In the genomic region with DNA sequence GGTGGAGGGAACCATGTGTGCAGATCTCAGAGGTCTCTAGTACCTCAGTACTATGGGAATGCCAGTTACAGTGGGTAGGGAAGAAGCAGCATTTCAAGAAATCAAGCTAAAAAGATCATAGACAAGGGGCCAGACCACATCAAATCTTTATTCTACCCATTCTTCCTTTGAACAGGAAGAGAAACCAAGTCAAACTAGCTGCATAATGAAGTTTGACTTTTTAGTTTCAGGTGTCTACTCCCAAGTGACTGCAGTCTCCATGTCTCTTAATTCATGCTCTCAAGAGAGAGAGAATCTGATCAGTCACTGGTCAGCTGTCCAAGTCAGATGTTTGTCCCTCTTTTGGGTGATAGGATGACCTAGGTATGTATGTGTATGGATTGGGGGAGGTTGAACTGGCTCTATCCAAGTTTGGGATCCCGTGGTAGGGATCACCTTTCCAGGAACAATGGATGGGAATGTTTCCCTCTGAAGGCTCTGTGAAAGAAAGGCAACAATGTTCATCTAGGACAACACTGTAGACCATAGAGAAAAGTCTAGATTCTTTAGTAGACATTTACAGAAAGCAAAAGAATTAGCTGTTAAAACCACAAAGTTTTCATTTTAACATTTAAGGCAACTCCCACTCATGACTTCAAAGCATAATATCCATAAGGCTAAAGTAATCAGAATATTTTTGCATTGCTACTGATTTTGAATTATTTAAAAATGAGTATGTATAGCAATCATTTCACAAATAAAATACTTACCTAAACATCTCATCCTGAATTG, we compare ENCODE assay signal across 28 cellular contexts. TPM values are rescaled to one million over a fixed set of nuclear protein-coding genes. Genes with fewer than 3 reads are reported as not detected.
DNase-seq lines count a peak whose midpoint lies in the region; ATAC-seq and TF ChIP-seq lines count a peak whose summit lies in the region.
"Had no signal": no experiment of that assay in that cellular context is flagged by ENCODE, and none has a peak within 500 bp of the region (broad histone marks: within the 10 kb centered on the region; RNA-seq: fewer than 3 reads in every experiment).

No MANE protein-coding gene starts in this region.

- no peak overlapping the region for H3K4me2 ChIP-seq in Karpas-422 (ENCODE audit: low read depth, low read length, poor library complexity, severe bottlenecking)

- H3K79me2 ChIP-seq in Karpas-422 (ENCODE audit: low read length) = no peaks in the 10 kb centered on the region

- H3K4me1 ChIP-seq in Karpas-422 (ENCODE audit: low read length) = no peaks in the 10 kb centered on the region
- H3K4me1 ChIP-seq: foreskin keratinocyte, pancreas, SJSA1, tibial nerve had no signal

- no peaks in the 10 kb centered on the region for H3K4me1 Mint-ChIP-seq in immature natural killer cell
- H3K4me1 Mint-ChIP-seq: natural killer cell had no signal

- peaks cover 0 to 5% (median 2%) of the 10 kb centered on the region in 3 donors for H3K27me3 Mint-ChIP-seq in immature natural killer cell (ENCODE audit: low read depth in 3 of 3)
- H3K27me3 Mint-ChIP-seq: activated CD4-positive, alpha-beta memory T cell treated with anti-CD3 and anti-CD28 coated beads for 36 hours had no signal

- peaks cover 14% of the 10 kb centered on the region for H3K9me3 ChIP-seq in Karpas-422 (ENCODE audit: low read length)
- H3K9me3 ChIP-seq: HAP-1, pancreas, SJSA1, tibial nerve had no signal

- H3K9me2 ChIP-seq in Karpas-422 (replicated peaks; ENCODE audit: insufficient read depth, low read length) = no peaks in the 10 kb centered on the region

- no peak overlapping the region for H3K4me3 Mint-ChIP-seq in immature natural killer cell
- H3K4me3 Mint-ChIP-seq: activated CD4-positive, alpha-beta memory T cell treated with anti-CD3 and anti-CD28 coated beads for 36 hours; natural killer cell; T-helper 17 cell had no signal

- H3K27ac ChIP-seq in Karpas-422 (ENCODE audit: low read length) = no peak overlapping the region
- H3K27ac ChIP-seq: foreskin keratinocyte, pancreas, SJSA1, tibial nerve, VCaP had no signal

- no peak overlapping the region for H3K27ac Mint-ChIP-seq in immature natural killer cell
- H3K27ac Mint-ChIP-seq: activated CD4-positive, alpha-beta memory T cell treated with anti-CD3 and anti-CD28 coated beads for 36 hours; natural killer cell; T-helper 17 cell had no signal

- peaks cover 0 to 6% (median 5%) of the 10 kb centered on the region in 3 donors for H3K36me3 Mint-ChIP-seq in immature natural killer cell
- H3K36me3 Mint-ChIP-seq: activated CD4-positive, alpha-beta memory T cell treated with anti-CD3 and anti-CD28 coated beads for 36 hours; natural killer cell had no signal

- no peaks in the 10 kb centered on the region for H3K9me3 Mint-ChIP-seq in immature natural killer cell
- H3K9me3 Mint-ChIP-seq: activated CD4-positive, alpha-beta memory T cell treated with anti-CD3 and anti-CD28 coated beads for 36 hours; natural killer cell had no signal

- peak; percentile 7 for DNase-seq in GM20000 (ENCODE audit: low spot score)
- DNase-seq in Karpas-422 = no peak
- no peak for DNase-seq in immature natural killer cell
- DNase-seq in D341Med (ENCODE audit: low spot score) = no peak
- DNase-seq: activated CD4-positive, alpha-beta memory T cell treated with anti-CD3 and anti-CD28 coated beads for 36 hours; activated naive CD4-positive, alpha-beta T cell; activated T-cell treated with anti-CD3 and anti-CD28 coated beads, Interleukin-2, amount 50 U/mL, for 1 hour; amygdala; foreskin keratinocyte; IMR-90; mesendoderm; natural killer cell; NCI-H187; NCI-H2227 treated with DMSO at 0.1 percent for 48 hours; NCI-H82; pancreas; stimulated activated naive CD4-positive, alpha-beta T cell; T-helper 17 cell had no signal

- no peak overlapping the region for H3K4me3 ChIP-seq in Karpas-422 (ENCODE audit: low read length)
- H3K4me3 ChIP-seq: HAP-1, pancreas, SJSA1, tibial nerve had no signal

- peak; percentile 79 for ATAC-seq in GM18867 (IDR thresholded peaks at IDR 0.05; ENCODE audit: unreplicated experiment)
- ATAC-seq in HG02678 (IDR thresholded peaks at IDR 0.05; ENCODE audit: unreplicated experiment) = peak; percentile 50
- ATAC-seq in HG03432 (IDR thresholded peaks at IDR 0.05; ENCODE audit: unreplicated experiment) = peak; percentile 72
- no peak for ATAC-seq in HG03108 (IDR thresholded peaks at IDR 0.05; ENCODE audit: unreplicated experiment)
- ATAC-seq: foreskin keratinocyte, natural killer cell, Panc1, pancreas, T-helper 17 cell had no signal

- no peaks in the 10 kb centered on the region for H3K36me3 ChIP-seq in Karpas-422 (ENCODE audit: insufficient read depth, low read length)
- H3K36me3 ChIP-seq: HAP-1, pancreas, SJSA1, tibial nerve had no signal

- no peak for TF ChIP-seq CTCF in GM20000 (IDR thresholded peaks at IDR 0.05; ENCODE audit: extremely low read depth, missing control alignments)

- H3K9ac ChIP-seq in Karpas-422 (ENCODE audit: low read length) = no peak overlapping the region

- no peaks in the 10 kb centered on the region for H4K20me1 ChIP-seq in Karpas-422 (ENCODE audit: insufficient read depth, low read depth, low read length)

- H2AFZ ChIP-seq in Karpas-422 (ENCODE audit: low read length) = no peak overlapping the region

- H3K27me3 ChIP-seq in Karpas-422 (ENCODE audit: low read length) = no peaks in the 10 kb centered on the region
- H3K27me3 ChIP-seq: foreskin keratinocyte, pancreas, SJSA1, tibial nerve had no signal

RNA-seq across cellular contexts. Expression of gene PRTFDC1, which starts 30.1 kb away (rescaled TPM):
- not detected in 2 replicates for total RNA-seq in Karpas-422 (2014; rRNA removed; shearing (Covaris generic); ENCODE audit: low replicate concordance)
- 1 to 10 TPM in 1 of 3 donors, under 1 TPM in 1, not detected in 1; 0.40 to 1.3 TPM for polyA plus RNA-seq in immature natural killer cell

RNA-seq across cellular contexts. Expression of gene ENKUR, which starts 33.5 kb away (rescaled TPM):
- not detected in 2 replicates for total RNA-seq in Karpas-422 (2014; rRNA removed; shearing (Covaris generic); ENCODE audit: low replicate concordance)
- polyA plus RNA-seq in immature natural killer cell = 1 to 10 TPM in 1 of 3 donors, under 1 TPM in 1, not detected in 1; 0.12 to 1.4 TPM
- total RNA-seq: activated CD4-positive, alpha-beta memory T cell treated with anti-CD3 and anti-CD28 coated beads for 36 hours; cardiac septum; IMR-90; SJSA1; tibial nerve had no signal
- polyA plus RNA-seq: foreskin keratinocyte, IMR-90 had no signal

RNA-seq across cellular contexts. Expression of gene THNSL1, which starts 33.9 kb away (rescaled TPM):
- not detected in 2 replicates for total RNA-seq in Karpas-422 (2014; rRNA removed; shearing (Covaris generic); ENCODE audit: low replicate concordance)
- polyA plus RNA-seq in immature natural killer cell = 1 to 10 TPM in 2 of 3 donors, under 1 TPM in 1; 0.90 to 2.0 (median 1.9) TPM
